33 cellular contexts compared by ENCODE assay signal in genomic region chr22:31574015-31574670, GRCh38.
DNase-seq lines count a peak whose midpoint lies in the region; ATAC-seq and TF ChIP-seq lines count a peak whose summit lies in the region.
"Had no signal": no experiment of that assay in that cellular context is flagged by ENCODE, and none has a peak within 500 bp of the region (broad histone marks: within the 10 kb centered on the region; RNA-seq: fewer than 3 reads in every experiment).

No MANE protein-coding gene starts in this region.

- H3K4me1 Mint-ChIP-seq in activated CD8-positive, alpha-beta T cell treated with anti-CD3 and anti-CD28 coated beads for 36 hours (ENCODE audit: low read depth) = peaks cover 11% of the 10 kb centered on the region
- H3K4me1 Mint-ChIP-seq in activated CD8-positive, alpha-beta T cell treated with anti-CD3 and anti-CD28 coated beads, Interleukin-2, amount 10 ng/mL, durations not matched to agents 7 days and 5 days (ENCODE audit: low read depth) = peaks cover 7% of the 10 kb centered on the region
- H3K4me1 Mint-ChIP-seq: stimulated activated effector memory CD8-positive, alpha-beta T cell treated with anti-CD3 and anti-CD28 coated beads, Interleukin-12 subunit alpha, Interleukin-12 subunit beta, amount 100 ng/mL, for 72 hours had no signal

- ATAC-seq in activated CD8-positive, alpha-beta T cell treated with anti-CD3 and anti-CD28 coated beads for 36 hours = no peak
- ATAC-seq in activated CD8-positive, alpha-beta T cell treated with anti-CD3 and anti-CD28 coated beads, Interleukin-2, amount 10 ng/mL, durations not matched to agents 7 days and 5 days = no peak
- ATAC-seq in HG03095 (IDR thresholded peaks at IDR 0.05; ENCODE audit: unreplicated experiment) = no peak
- ATAC-seq: A549; foreskin keratinocyte; HCT116; heart right ventricle; stimulated activated effector memory CD8-positive, alpha-beta T cell treated with anti-CD3 and anti-CD28 coated beads, Interleukin-12 subunit alpha, Interleukin-12 subunit beta, amount 100 ng/mL, for 72 hours; upper lobe of right lung had no signal

- peaks cover 59% of the 10 kb centered on the region for H3K36me3 Mint-ChIP-seq in activated CD8-positive, alpha-beta T cell treated with anti-CD3 and anti-CD28 coated beads for 36 hours (ENCODE audit: low read depth)
- H3K36me3 Mint-ChIP-seq in activated CD8-positive, alpha-beta T cell treated with anti-CD3 and anti-CD28 coated beads, Interleukin-2, amount 10 ng/mL, durations not matched to agents 7 days and 5 days (ENCODE audit: low read depth) = peaks cover 51% of the 10 kb centered on the region

- H3K27ac Mint-ChIP-seq in activated CD8-positive, alpha-beta T cell treated with anti-CD3 and anti-CD28 coated beads for 36 hours = peak overlapping the region; percentile 38
- no peak overlapping the region for H3K27ac Mint-ChIP-seq in activated CD8-positive, alpha-beta T cell treated with anti-CD3 and anti-CD28 coated beads, Interleukin-2, amount 10 ng/mL, durations not matched to agents 7 days and 5 days
- H3K27ac Mint-ChIP-seq: CD4-positive, alpha-beta T cell; stimulated activated effector memory CD8-positive, alpha-beta T cell treated with anti-CD3 and anti-CD28 coated beads, Interleukin-12 subunit alpha, Interleukin-12 subunit beta, amount 100 ng/mL, for 72 hours had no signal

- intact Hi-C loops in activated CD8-positive, alpha-beta T cell treated with anti-CD3 and anti-CD28 coated beads for 36 hours (cut with micrococcal nuclease) = no loop called here
- intact Hi-C loops in uterus (cut with DNase I; ENCODE audit: low total_unique reads) = no loop called here

- H3K27ac ChIP-seq in uterus = peak overlapping the region; percentile 9 to 66
- H3K27ac ChIP-seq: A549, coronary artery, foreskin keratinocyte, heart right ventricle, KMS-11, prostate gland, upper lobe of right lung, WERI-Rb-1 had no signal

- no peaks in the 10 kb centered on the region for H3K9me3 Mint-ChIP-seq in activated CD8-positive, alpha-beta T cell treated with anti-CD3 and anti-CD28 coated beads for 36 hours
- H3K9me3 Mint-ChIP-seq in activated CD8-positive, alpha-beta T cell treated with anti-CD3 and anti-CD28 coated beads, Interleukin-2, amount 10 ng/mL, durations not matched to agents 7 days and 5 days (ENCODE audit: insufficient read depth) = no peaks in the 10 kb centered on the region
- H3K9me3 Mint-ChIP-seq: CD4-positive, alpha-beta T cell; naive B cell; stimulated activated effector memory CD8-positive, alpha-beta T cell treated with anti-CD3 and anti-CD28 coated beads, Interleukin-12 subunit alpha, Interleukin-12 subunit beta, amount 100 ng/mL, for 72 hours had no signal

- no peak for TF ChIP-seq POLR2A in uterus (IDR thresholded peaks at IDR 0.05)

- no peaks in the 10 kb centered on the region for H3K36me3 ChIP-seq in uterus
- H3K36me3 ChIP-seq: prostate gland had no signal

- H3K4me3 Mint-ChIP-seq in activated CD8-positive, alpha-beta T cell treated with anti-CD3 and anti-CD28 coated beads for 36 hours = no peak overlapping the region
- no peak overlapping the region for H3K4me3 Mint-ChIP-seq in activated CD8-positive, alpha-beta T cell treated with anti-CD3 and anti-CD28 coated beads, Interleukin-2, amount 10 ng/mL, durations not matched to agents 7 days and 5 days
- H3K4me3 Mint-ChIP-seq: CD4-positive, alpha-beta T cell; naive B cell; stimulated activated effector memory CD8-positive, alpha-beta T cell treated with anti-CD3 and anti-CD28 coated beads, Interleukin-12 subunit alpha, Interleukin-12 subunit beta, amount 100 ng/mL, for 72 hours had no signal

- H3K9me3 ChIP-seq in uterus = no peaks in the 10 kb centered on the region
- H3K9me3 ChIP-seq: A549, heart right ventricle, MG63, prostate gland, upper lobe of right lung had no signal

- CTCF ChIA-PET in activated CD8-positive, alpha-beta T cell treated with anti-CD3 and anti-CD28 coated beads for 36 hours (lab: Charles Lee) = interaction anchor here (0.8 to 1.0 kb wide), 4 partner anchors 9 to 72 kb away, joined by 3 read pairs; no protein-coding TSS in a partner anchor
- CTCF ChIA-PET in activated CD8-positive, alpha-beta T cell treated with anti-CD3 and anti-CD28 coated beads, Interleukin-2, amount 10 ng/mL, durations not matched to agents 7 days and 5 days (lab: Charles Lee) = interaction anchor here (0.7 to 2.0 kb wide), 4 partner anchors 17 to 216 kb away, joined by 3 to 4 read pairs (median 3); no protein-coding TSS in a partner anchor

- no peak for TF ChIP-seq CTCF in activated CD8-positive, alpha-beta T cell treated with anti-CD3 and anti-CD28 coated beads for 36 hours (IDR thresholded peaks at IDR 0.05)
- TF ChIP-seq CTCF in uterus (IDR thresholded peaks at IDR 0.05) = no peak

- H3K27me3 Mint-ChIP-seq in activated CD8-positive, alpha-beta T cell treated with anti-CD3 and anti-CD28 coated beads for 36 hours = no peaks in the 10 kb centered on the region
- no peaks in the 10 kb centered on the region for H3K27me3 Mint-ChIP-seq in activated CD8-positive, alpha-beta T cell treated with anti-CD3 and anti-CD28 coated beads, Interleukin-2, amount 10 ng/mL, durations not matched to agents 7 days and 5 days (ENCODE audit: low read depth)
- H3K27me3 Mint-ChIP-seq: CD4-positive, alpha-beta T cell; naive B cell had no signal

- POLR2A ChIA-PET in activated CD8-positive, alpha-beta T cell treated with anti-CD3 and anti-CD28 coated beads for 36 hours (lab: Charles Lee) = interaction anchor here (0.8 kb wide), 1 partner anchor 16 kb away, joined by 3 read pairs; no protein-coding TSS in a partner anchor
- POLR2A ChIA-PET in activated CD8-positive, alpha-beta T cell treated with anti-CD3 and anti-CD28 coated beads, Interleukin-2, amount 10 ng/mL, durations not matched to agents 7 days and 5 days (lab: Charles Lee) = no interaction called here

- no peak for DNase-seq in activated CD8-positive, alpha-beta T cell treated with anti-CD3 and anti-CD28 coated beads for 36 hours
- DNase-seq in activated CD8-positive, alpha-beta T cell treated with anti-CD3 and anti-CD28 coated beads, Interleukin-2, amount 10 ng/mL, durations not matched to agents 7 days and 5 days = no peak
- peak; percentile 53 for DNase-seq in cerebellar cortex (ENCODE audit: low spot score)
- peak; percentile 17 for DNase-seq in medulla oblongata (ENCODE audit: extremely low spot score)
- no peak for DNase-seq in uterus
- no peak for DNase-seq in activated naive CD4-positive, alpha-beta T cell treated with anti-CD3 and anti-CD28 coated beads, Interleukin-2, amount 50 U/mL, for 16 hours
- DNase-seq in NCI-H1092 (lab: John Stamatoyannopoulos, UW) = no peak
- DNase-seq: activated CD4-positive, alpha-beta T cell treated with anti-CD3 and anti-CD28 coated beads for 4 hours; activated naive CD4-positive, alpha-beta T cell treated with Interleukin-2 at 50 U/mL for 16 hours; AML-193; amniotic stem cell; CD4-positive, alpha-beta T cell; DND-41; effector CD8-positive, alpha-beta T cell; foreskin keratinocyte; heart right ventricle; kidney; MG63; naive B cell; NCI-H1417 treated with DMSO at 0.1 percent for 48 hours; NCI-H226; NCI-H69; SHP77 treated with DMSO at 0.1 percent for 48 hours; SW 1271; upper lobe of right lung; WERI-Rb-1 had no signal

- no peaks in the 10 kb centered on the region for H3K27me3 ChIP-seq in uterus
- H3K27me3 ChIP-seq: foreskin keratinocyte, heart right ventricle, MG63, upper lobe of right lung had no signal

- H3K4me1 ChIP-seq in uterus = no peaks in the 10 kb centered on the region
- H3K4me1 ChIP-seq: A549, foreskin keratinocyte, heart right ventricle, prostate gland, upper lobe of right lung had no signal

- no peak overlapping the region for H3K4me3 ChIP-seq in uterus
- H3K4me3 ChIP-seq: A549, coronary artery, heart right ventricle, MG63, prostate gland, upper lobe of right lung had no signal

Comparison
In these comparisons a context has a peak if more than half of its experiments do, and no peak if none do; other contexts are left out.
1. DNase-seq: peak in cerebellar cortex (single experiment) and medulla oblongata (single experiment); none in activated CD8-positive, alpha-beta T cell treated with anti-CD3 and anti-CD28 coated beads for 36 hours (single experiment), activated CD8-positive, alpha-beta T cell treated with anti-CD3 and anti-CD28 coated beads, Interleukin-2, amount 10 ng/mL, durations not matched to agents 7 days and 5 days (single experiment), uterus (0 of 2), activated naive CD4-positive, alpha-beta T cell treated with anti-CD3 and anti-CD28 coated beads, Interleukin-2, amount 50 U/mL, for 16 hours (single experiment) and NCI-H1092 (single experiment).